ENCODE assay signal across 1 cellular context in the genomic region with DNA sequence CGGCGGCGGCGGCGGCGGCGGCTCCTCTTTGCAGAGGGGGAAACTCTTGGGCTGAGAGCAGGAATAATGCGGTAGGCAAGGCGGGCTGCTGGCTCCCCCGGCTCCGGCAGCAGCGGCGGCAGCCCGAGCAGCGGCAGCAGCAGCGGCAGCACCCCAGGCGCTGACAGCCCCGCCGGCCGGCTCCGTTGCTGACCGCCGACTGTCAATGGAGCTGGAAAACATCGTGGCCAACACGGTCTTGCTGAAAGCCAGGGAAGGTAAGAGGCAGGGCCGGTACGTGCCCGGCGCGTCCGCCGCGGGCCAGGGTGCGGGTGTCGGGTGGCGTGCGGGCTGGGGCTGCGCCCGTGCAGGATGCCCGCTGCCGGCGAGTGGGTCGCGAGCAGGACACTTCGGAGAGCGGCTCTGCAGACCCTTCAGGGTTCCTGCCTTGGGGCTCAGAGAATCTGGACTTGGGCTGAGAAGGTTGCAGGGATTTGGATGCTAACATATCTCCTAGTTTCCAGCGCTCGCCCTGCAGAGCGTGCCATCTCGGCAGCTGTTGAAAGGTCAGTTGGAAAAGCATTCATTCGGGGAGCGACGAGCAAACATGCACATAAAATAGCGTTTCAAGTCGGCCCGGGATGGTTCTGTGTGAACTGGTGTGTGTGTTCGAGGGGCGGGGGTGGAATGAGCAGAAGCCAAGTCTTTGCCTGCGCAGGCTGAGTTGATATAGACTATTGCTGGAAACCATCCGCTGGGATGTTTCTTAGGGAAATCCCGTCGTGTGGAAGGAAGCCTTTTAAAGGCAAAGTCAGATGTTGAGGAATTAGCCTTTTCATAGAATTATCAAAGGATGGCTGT.
TF ChIP-seq lines count a peak whose summit lies in the region.

No MANE protein-coding gene starts in this region.

TF ChIP-seq in liver, 16 proteins besides CTCF, POLR2A, EP300 and RAD21 (continued from another document):
- TF ChIP-seq REST (IDR thresholded peaks at IDR 0.05): no peak
TF ChIP-seq in liver: peak in this region for 0.
